In genomic region chr19:35612224-35612558, GRCh38 we compare ENCODE assay signal across 7 cellular contexts. TPM values are rescaled to one million over a fixed set of nuclear protein-coding genes. Genes with fewer than 3 reads are reported as not detected.
A peak's percentile ranks its signal among the peaks of the same experiment; 100 is the strongest.
DNase-seq lines count a peak whose midpoint lies in the region; TF ChIP-seq lines count a peak whose summit lies in the region.

No MANE protein-coding gene starts in this region.

- CTCF ChIA-PET in HEK293 (lab: Yijun Ruan, JAX): interaction anchor here (0.9 to 2.5 kb wide), 9 partner anchors 11 to 260 kb away, joined by 3 to 22 read pairs (median 6); no protein-coding TSS in a partner anchor
- CTCF ChIA-PET in activated CD4-positive, alpha-beta memory T cell treated with anti-CD3 and anti-CD28 coated beads, Interleukin-2, amount 10 ng/mL, durations not matched to agents 7 days and 5 days (lab: Charles Lee): interaction anchor here (1.3 to 1.9 kb wide), 4 partner anchors 25 to 64 kb away, joined by 5 to 11 read pairs (median 7); partner anchors contain the start of gene COX6B1

- peaks cover 8% of the 10 kb centered on the region for H3K27me3 ChIP-seq in iPS-20b (ENCODE audit: insufficient read depth, low read length)
- H3K27me3 ChIP-seq in stomach: no peaks in the 10 kb centered on the region

- peaks cover 2% of the 10 kb centered on the region for H3K9me3 ChIP-seq in HEK293 (ENCODE audit: control insufficient read depth, insufficient read depth, low read depth, low read length)
- H3K9me3 ChIP-seq in iPS-20b (ENCODE audit: insufficient read depth, low read depth, low read length): peaks cover 6% of the 10 kb centered on the region
- H3K9me3 ChIP-seq in stomach: peaks cover 0 to 15% (median 4%) of the 10 kb centered on the region in 4 donors

- H3K9me3 Mint-ChIP-seq in activated CD4-positive, alpha-beta memory T cell treated with anti-CD3 and anti-CD28 coated beads, Interleukin-2, amount 10 ng/mL, durations not matched to agents 7 days and 5 days: peaks cover 11% of the 10 kb centered on the region

- no peak for TF ChIP-seq POLR2A in stomach (IDR thresholded peaks at IDR 0.05)

- no peaks in the 10 kb centered on the region for H3K27me3 Mint-ChIP-seq in activated CD4-positive, alpha-beta memory T cell treated with anti-CD3 and anti-CD28 coated beads, Interleukin-2, amount 10 ng/mL, durations not matched to agents 7 days and 5 days

- no peak overlapping the region; the same call in 1 of the 2 replicates for H3K9ac ChIP-seq in iPS-20b (ENCODE audit: low read depth, low read length)

- H3K36me3 Mint-ChIP-seq in activated CD4-positive, alpha-beta memory T cell treated with anti-CD3 and anti-CD28 coated beads, Interleukin-2, amount 10 ng/mL, durations not matched to agents 7 days and 5 days (ENCODE audit: low read depth): peaks cover 27% of the 10 kb centered on the region

- in situ Hi-C loops in GM13976 (cut with MboI; ENCODE audit: low sequenced_read_pairs, unreplicated experiment): no loop called here

- intact Hi-C loops in stomach (cut with DNase I; ENCODE audit: low total_unique reads): no loop called here

- H3K36me3 ChIP-seq in HEK293 (ENCODE audit: control insufficient read depth in 2 of 2, insufficient read depth in 1 of 2, low read length in 2 of 2) (peaks cover 33 to 36% of the 10 kb centered on the region in 2 experiments), iPS-20b (ENCODE audit: insufficient read depth, low read depth, low read length) (peaks cover 24% of the 10 kb centered on the region), stomach (peaks cover 3 to 25% (median 23%) of the 10 kb centered on the region in 4 donors)

- H3K4me1 ChIP-seq in HEK293 (ENCODE audit: control insufficient read depth, insufficient read depth, low read length) (peaks cover 13% of the 10 kb centered on the region), iPS-20b (ENCODE audit: insufficient read depth, low read length) (0 out of 2 replicates have a peak, but pooled peaks cover 3% of the 10 kb centered on the region), stomach (peaks cover 10 to 18% (median 15%) of the 10 kb centered on the region in 4 donors)

- no peak for DNase-seq in activated CD4-positive, alpha-beta memory T cell treated with anti-CD3 and anti-CD28 coated beads, Interleukin-2, amount 10 ng/mL, durations not matched to agents 7 days and 5 days
- no peak for DNase-seq in stomach
- DNase-seq in dermis blood vessel endothelial cell: no peak
- no peak for DNase-seq in GM13976 (ENCODE audit: low spot score)
- no peak for DNase-seq in AG08395 (ENCODE audit: low spot score)

- peak overlapping the region; percentile 84 for H3K4me3 Mint-ChIP-seq in activated CD4-positive, alpha-beta memory T cell treated with anti-CD3 and anti-CD28 coated beads, Interleukin-2, amount 10 ng/mL, durations not matched to agents 7 days and 5 days

- TF ChIP-seq EP300 in stomach (IDR thresholded peaks at IDR 0.05): no peak

- peaks cover 49% of the 10 kb centered on the region for H3K4me1 Mint-ChIP-seq in activated CD4-positive, alpha-beta memory T cell treated with anti-CD3 and anti-CD28 coated beads, Interleukin-2, amount 10 ng/mL, durations not matched to agents 7 days and 5 days

- peak overlapping the region; percentile 86 for H3K27ac Mint-ChIP-seq in activated CD4-positive, alpha-beta memory T cell treated with anti-CD3 and anti-CD28 coated beads, Interleukin-2, amount 10 ng/mL, durations not matched to agents 7 days and 5 days

- peak overlapping the region; percentile 94; the same call in 1 of the 2 replicates for H3K27ac ChIP-seq in HEK293 (ENCODE audit: extremely low read depth, low read depth, low read length)
- H3K27ac ChIP-seq in iPS-20b (ENCODE audit: low read length): no peak overlapping the region
- peak overlapping the region in 4 of 5 donors; percentile 74 to 84 (median 78) for H3K27ac ChIP-seq in stomach

- H3K4me3 ChIP-seq in HEK293 (ENCODE audit: low read depth, low read length): no peak overlapping the region
- H3K4me3 ChIP-seq in iPS-20b (ENCODE audit: low read length): peak overlapping the region; percentile 84
- H3K4me3 ChIP-seq in stomach: peak overlapping the region; percentile 65 to 84 (median 70)

- TF ChIP-seq CTCF in HEK293 (tag by site-specific recombination; IDR thresholded peaks at IDR 0.05) (no peak), stomach (IDR thresholded peaks at IDR 0.05) (no peak), GM13976 (IDR thresholded peaks at IDR 0.05; ENCODE audit: borderline replicate concordance, control extremely low read depth, extremely low read depth, insufficient read depth, missing control alignments) (no peak)

- POLR2A ChIA-PET in HEK293 (lab: Yijun Ruan, JAX): interaction anchor here (0.9 to 2.3 kb wide), 16 partner anchors 11 to 136 kb away, joined by 3 to 32 read pairs (median 6); partner anchors contain the start of genes COX6B1, LIN37, PSENEN and U2AF1L4
- POLR2A ChIA-PET in activated CD4-positive, alpha-beta memory T cell treated with anti-CD3 and anti-CD28 coated beads, Interleukin-2, amount 10 ng/mL, durations not matched to agents 7 days and 5 days (lab: Charles Lee): interaction anchor here (1.0 to 3.4 kb wide), 10 partner anchors 10 to 100 kb away, joined by 3 to 24 read pairs (median 6); partner anchors contain the start of genes COX6B1 and RBM42

- 30 to 46% (median 34%) methylated on average over 9 of the region's 9 CpGs for WGBS in stomach, 5 donors

TF ChIP-seq in HEK293, 187 proteins besides CTCF, POLR2A, EP300 and RAD21:
- TF ChIP-seq SCRT1 (tag by site-specific recombination; IDR thresholded peaks at IDR 0.05; ENCODE audit: borderline replicate concordance) (peak; percentile 95), SCRT2 (tag by site-specific recombination; IDR thresholded peaks at IDR 0.05) (peak; percentile 98), ZNF529 (tag by site-specific recombination; IDR thresholded peaks at IDR 0.05; ENCODE audit: insufficient replicate concordance) (no peak), ZSCAN23 (tag by site-specific recombination; IDR thresholded peaks at IDR 0.05) (no peak), ZBTB1 (tag by site-specific recombination; IDR thresholded peaks at IDR 0.05) (no peak), ZNF366 (tag by site-specific recombination; conservative IDR thresholded peaks at IDR 0.05) (peak; percentile 74; the same call in 1 of the 2 replicates), ZNF121 (tag by site-specific recombination; IDR thresholded peaks at IDR 0.05) (peak; percentile 93)

RNA-seq across cellular contexts. Expression of gene HAUS5, which starts 0.3 kb away (rescaled TPM):
- 10 to 100 TPM; 45.3 to 46.5 TPM for total RNA-seq in activated CD4-positive, alpha-beta memory T cell treated with anti-CD3 and anti-CD28 coated beads, Interleukin-2, amount 10 ng/mL, durations not matched to agents 7 days and 5 days
- total RNA-seq in stomach (10 to 100 TPM in 1 of 5 donors, 1 to 10 TPM in 4; 4.1 to 23.2 (median 4.9) TPM), dermis blood vessel endothelial cell (4.8 and 11.1 TPM in 2 replicates)
- polyA plus RNA-seq in stomach: 10 to 100 TPM in 1 of 3 donors, 1 to 10 TPM in 2; 4.4 to 17.0 (median 5.6) TPM

RNA-seq across cellular contexts. Expression of gene RBM42, which starts 16.6 kb away (rescaled TPM):
- total RNA-seq in activated CD4-positive, alpha-beta memory T cell treated with anti-CD3 and anti-CD28 coated beads, Interleukin-2, amount 10 ng/mL, durations not matched to agents 7 days and 5 days: 100 to 1,000 TPM in 1 of 2 experiments, 10 to 100 TPM in 1; 99.5 to 102 TPM
- total RNA-seq in stomach (100 to 1,000 TPM in 1 of 5 donors, 10 to 100 TPM in 4; 26.6 to 133 (median 46.9) TPM), dermis blood vessel endothelial cell (45.4 and 47.6 TPM in 2 replicates)
- 10 to 100 TPM; 56.5 to 60.8 (median 58.6) TPM for polyA plus RNA-seq in stomach

RNA-seq across cellular contexts. Expression of gene PMIS2, which starts 26.2 kb away (rescaled TPM):
- total RNA-seq in activated CD4-positive, alpha-beta memory T cell treated with anti-CD3 and anti-CD28 coated beads, Interleukin-2, amount 10 ng/mL, durations not matched to agents 7 days and 5 days: not detected
- total RNA-seq in stomach: not detected
- not detected for polyA plus RNA-seq in stomach
- total RNA-seq in dermis blood vessel endothelial cell: not detected in 2 replicates

RNA-seq across cellular contexts. Expression of gene ETV2, which starts 29.4 kb away (rescaled TPM):
- under 1 TPM; 0.65 to 0.96 TPM for total RNA-seq in activated CD4-positive, alpha-beta memory T cell treated with anti-CD3 and anti-CD28 coated beads, Interleukin-2, amount 10 ng/mL, durations not matched to agents 7 days and 5 days
- total RNA-seq in stomach (10 to 100 TPM in 1 of 5 donors, under 1 TPM in 1, not detected in 3; 0.55 to 11.7 TPM), dermis blood vessel endothelial cell (0.09 and 0.17 TPM in 2 replicates)
- 1 to 10 TPM; 4.5 to 6.3 (median 6.1) TPM for polyA plus RNA-seq in stomach

RNA-seq across cellular contexts. Expression of gene COX6B1, which starts 35.9 kb away (rescaled TPM):
- 100 to 1,000 TPM; 440 to 442 TPM for total RNA-seq in activated CD4-positive, alpha-beta memory T cell treated with anti-CD3 and anti-CD28 coated beads, Interleukin-2, amount 10 ng/mL, durations not matched to agents 7 days and 5 days
- total RNA-seq in stomach: 100 to 1,000 TPM; 198 to 680 (median 373) TPM
- 1,000 to 10,000 TPM; 1,105 to 1,293 (median 1,217) TPM for polyA plus RNA-seq in stomach
- total RNA-seq in dermis blood vessel endothelial cell: 236 and 493 TPM in 2 replicates
